Comparison of ENCODE assay signal across 8 cellular contexts in genomic region chr4:87005690-87006461, GRCh38.
A peak's percentile ranks its signal among the peaks of the same experiment; 100 is the strongest.
DNase-seq lines count a peak whose midpoint lies in the region; ATAC-seq and TF ChIP-seq lines count a peak whose summit lies in the region.

No MANE protein-coding gene starts in this region.

- peak overlapping the region; percentile 98 for H3K4me3 Mint-ChIP-seq in activated CD8-positive, alpha-beta T cell treated with anti-CD3 and anti-CD28 coated beads, Interleukin-2, amount 10 ng/mL, durations not matched to agents 7 days and 5 days

- H3K27ac ChIP-seq in parathyroid adenoma: peak overlapping the region; percentile 99

- TF ChIP-seq CTCF in AG10803 (conservative IDR thresholded peaks at IDR 0.05; ENCODE audit: low read length) (no peak), Loucy (conservative IDR thresholded peaks at IDR 0.05; ENCODE audit: low read length) (no peak), fibroblast of pulmonary artery (IDR thresholded peaks at IDR 0.05; ENCODE audit: low read length, missing control alignments) (no peak), parathyroid adenoma (IDR thresholded peaks at IDR 0.05) (no peak), GM10266 (IDR thresholded peaks at IDR 0.05; ENCODE audit: control insufficient read depth, insufficient read depth, low read depth, missing control alignments) (no peak)

- POLR2A ChIA-PET in activated CD8-positive, alpha-beta T cell treated with anti-CD3 and anti-CD28 coated beads, Interleukin-2, amount 10 ng/mL, durations not matched to agents 7 days and 5 days (lab: Charles Lee): interaction anchor here (0.6 to 6.7 kb wide), 28 partner anchors 8 to 417 kb away, joined by 3 to 209 read pairs (median 4); partner anchors contain the start of genes AFF1 and NUDT9

- H3K9ac ChIP-seq in Loucy (ENCODE audit: low read depth, low read length, poor library complexity, severe bottlenecking): peak overlapping the region; percentile 87
- no peak overlapping the region for H3K9ac ChIP-seq in parathyroid adenoma

- CTCF ChIA-PET in activated CD8-positive, alpha-beta T cell treated with anti-CD3 and anti-CD28 coated beads, Interleukin-2, amount 10 ng/mL, durations not matched to agents 7 days and 5 days (lab: Charles Lee): interaction anchor here (1.0 to 3.9 kb wide), 8 partner anchors 14 to 87 kb away, joined by 3 to 40 read pairs (median 8); partner anchors contain the start of gene AFF1

- no peaks in the 10 kb centered on the region for H3K36me3 ChIP-seq in Loucy (ENCODE audit: insufficient read depth, low read length)
- H3K36me3 ChIP-seq in parathyroid adenoma (ENCODE audit: control insufficient read depth, insufficient read depth, low read length): no peaks in the 10 kb centered on the region

- H3K79me2 ChIP-seq in Loucy (ENCODE audit: insufficient read depth, low read length): peaks cover 80% of the 10 kb centered on the region
- H3K79me2 ChIP-seq in parathyroid adenoma: peaks cover 16% of the 10 kb centered on the region

- H3K27me3 ChIP-seq in Loucy (ENCODE audit: insufficient read depth, low read length, poor library complexity, severe bottlenecking): no peaks in the 10 kb centered on the region
- H3K27me3 ChIP-seq in parathyroid adenoma (ENCODE audit: control insufficient read depth, insufficient read depth, low read length): no peaks in the 10 kb centered on the region

- H2AFZ ChIP-seq in Loucy (ENCODE audit: low read length) (peak overlapping the region; percentile 44), parathyroid adenoma (peak overlapping the region; percentile 88)

- H3K9me3 ChIP-seq in Loucy (ENCODE audit: insufficient read depth, low read depth, low read length) (no peaks in the 10 kb centered on the region), parathyroid adenoma (ENCODE audit: control insufficient read depth, low read length) (no peaks in the 10 kb centered on the region)

- ATAC-seq in GM18907 (IDR thresholded peaks at IDR 0.05; ENCODE audit: unreplicated experiment) (peak; percentile 15), HG02840 (IDR thresholded peaks at IDR 0.05; ENCODE audit: low FRiP score, unreplicated experiment) (no peak)
- peak; percentile 7 for ATAC-seq in activated CD8-positive, alpha-beta T cell treated with anti-CD3 and anti-CD28 coated beads, Interleukin-2, amount 10 ng/mL, durations not matched to agents 7 days and 5 days

- H3K4me2 ChIP-seq in Loucy (ENCODE audit: low read depth, low read length, poor library complexity, severe bottlenecking) (peak overlapping the region; percentile 96), parathyroid adenoma (ENCODE audit: low read length) (peak overlapping the region; percentile 90)

- H3K4me1 ChIP-seq in Loucy (ENCODE audit: insufficient read depth, low read length, poor library complexity, severe bottlenecking): peaks cover 47% of the 10 kb centered on the region
- peaks cover 7% of the 10 kb centered on the region for H3K4me1 ChIP-seq in parathyroid adenoma

- DNase-seq in AG10803 (ENCODE audit: low read depth) (peak; percentile 35), fibroblast of pulmonary artery (ENCODE audit: low read depth) (no peak), GM10266 (ENCODE audit: extremely low spot score) (no peak)
- DNase-seq in activated CD8-positive, alpha-beta T cell treated with anti-CD3 and anti-CD28 coated beads, Interleukin-2, amount 10 ng/mL, durations not matched to agents 7 days and 5 days: peak; percentile 48

- no peaks in the 10 kb centered on the region for H3K9me3 Mint-ChIP-seq in activated CD8-positive, alpha-beta T cell treated with anti-CD3 and anti-CD28 coated beads, Interleukin-2, amount 10 ng/mL, durations not matched to agents 7 days and 5 days (ENCODE audit: insufficient read depth)

- H3F3A ChIP-seq in Loucy (ENCODE audit: low read depth): peaks cover 7% of the 10 kb centered on the region; the same call in 1 of the 2 replicates

- H3K9me2 ChIP-seq in Loucy (replicated peaks; ENCODE audit: low read depth, low read length): no peaks in the 10 kb centered on the region

- peak overlapping the region; percentile 98 for H3K27ac Mint-ChIP-seq in activated CD8-positive, alpha-beta T cell treated with anti-CD3 and anti-CD28 coated beads, Interleukin-2, amount 10 ng/mL, durations not matched to agents 7 days and 5 days

- no peaks in the 10 kb centered on the region for H3K27me3 Mint-ChIP-seq in activated CD8-positive, alpha-beta T cell treated with anti-CD3 and anti-CD28 coated beads, Interleukin-2, amount 10 ng/mL, durations not matched to agents 7 days and 5 days (ENCODE audit: low read depth)

- H3K4me1 Mint-ChIP-seq in activated CD8-positive, alpha-beta T cell treated with anti-CD3 and anti-CD28 coated beads, Interleukin-2, amount 10 ng/mL, durations not matched to agents 7 days and 5 days (ENCODE audit: low read depth): peaks cover 42% of the 10 kb centered on the region

- peaks cover 7% of the 10 kb centered on the region for H3K36me3 Mint-ChIP-seq in activated CD8-positive, alpha-beta T cell treated with anti-CD3 and anti-CD28 coated beads, Interleukin-2, amount 10 ng/mL, durations not matched to agents 7 days and 5 days (ENCODE audit: low read depth)

- peak overlapping the region; percentile 82 for H3K4me3 ChIP-seq in AG10803 (ENCODE audit: low read length)
- peak overlapping the region; percentile 89 for H3K4me3 ChIP-seq in Loucy (ENCODE audit: low read length, poor library complexity, severe bottlenecking)
- H3K4me3 ChIP-seq in fibroblast of pulmonary artery (replicated peaks; ENCODE audit: low read depth, low read length): peak overlapping the region; percentile 96
- H3K4me3 ChIP-seq in parathyroid adenoma (ENCODE audit: low read depth, low read length): peak overlapping the region; percentile 98

- H4K20me1 ChIP-seq in Loucy (ENCODE audit: insufficient read depth, low read length, poor library complexity, severe bottlenecking): peaks cover 40% of the 10 kb centered on the region

Comparison
In these comparisons a context has a peak if more than half of its experiments do, and no peak if none do; other contexts are left out.
1. DNase-seq: peak in AG10803 (single experiment) and activated CD8-positive, alpha-beta T cell treated with anti-CD3 and anti-CD28 coated beads, Interleukin-2, amount 10 ng/mL, durations not matched to agents 7 days and 5 days (single experiment); none in fibroblast of pulmonary artery (single experiment) and GM10266 (single experiment).
2. Peak in every context shown above with its lines, with median percentiles within 50 percentile points of each other: H3K4me3 ChIP-seq.